Comparison of ENCODE assay signal across 27 cellular contexts in the genomic region with DNA sequence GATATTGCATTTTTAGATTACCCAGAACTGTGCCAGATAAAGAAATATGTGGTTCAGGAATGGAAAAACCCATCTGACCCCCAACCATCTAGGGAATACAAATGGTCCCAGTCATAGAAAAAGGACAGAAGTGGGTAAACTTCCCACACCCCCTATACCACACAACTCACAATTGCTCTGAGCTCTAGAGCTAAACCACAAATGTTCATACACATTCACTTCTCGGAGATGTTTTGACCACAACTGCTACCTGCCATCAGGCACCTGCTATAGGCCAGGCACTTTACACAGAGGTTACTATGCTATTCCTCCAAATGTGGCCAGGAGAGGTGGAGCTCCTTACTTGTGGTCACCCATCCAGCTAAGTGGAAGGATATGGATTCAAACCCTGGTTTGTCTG.
"Had no signal": no experiment of that assay in that cellular context is flagged by ENCODE, and none has a peak within 500 bp of the region (broad histone marks: within the 10 kb centered on the region; RNA-seq: fewer than 3 reads in every experiment).

No MANE protein-coding gene starts in this region.

- H3K4me3 ChIP-seq: heart left ventricle, lower lobe of right lung, pancreas, psoas muscle, sigmoid colon, thoracic aorta, uterus had no signal

- DNase-seq: activated CD4-positive, alpha-beta memory T cell treated with anti-CD3 and anti-CD28 coated beads, Interleukin-2, amount 10 ng/mL, durations not matched to agents 7 days and 5 days; activated CD4-positive, alpha-beta T cell treated with anti-CD3 and anti-CD28 coated beads for 1 hour; activated CD4-positive, alpha-beta T cell treated with anti-CD3 and anti-CD28 coated beads, Interleukin-2, amount 10 ng/mL, durations not matched to agents 7 days and 5 days; activated CD8-positive, alpha-beta memory T cell treated with anti-CD3 and anti-CD28 coated beads, Interleukin-2, amount 50 U/mL, for 48 hours; activated gamma-delta T cell treated with Interleukin-2 at 50 U/mL for 16 hours; activated naive CD4-positive, alpha-beta T cell treated with anti-CD3 and anti-CD28 coated beads, Interleukin-2, amount 50 U/mL, for 16 hours; activated T-cell treated with anti-CD3 and anti-CD28 coated beads, Interleukin-2, amount 50 U/mL, for 24 hours; amniotic stem cell; central memory CD4-positive, alpha-beta T cell; endodermal cell; foreskin fibroblast; heart left ventricle; lower lobe of right lung; mesenchymal stem cell; naive thymus-derived CD8-positive, alpha-beta T cell; nucleus accumbens; pancreas; psoas muscle; sigmoid colon; small intestine; stimulated activated CD4-positive, alpha-beta T cell treated with anti-CD3 and anti-CD28 coated beads, Interleukin-4, amount 100 ng/mL, for 24 hours; uterus had no signal

- ATAC-seq: esophagus mucosa; heart left ventricle; left lobe of liver; lower lobe of right lung; naive thymus-derived CD8-positive, alpha-beta T cell; pancreas; psoas muscle; stimulated activated effector memory CD8-positive, alpha-beta T cell treated with anti-CD3 and anti-CD28 coated beads, Interleukin-12 subunit alpha, Interleukin-12 subunit beta, amount 100 ng/mL, for 72 hours; WTC11 had no signal
